11 cellular contexts compared by ENCODE assay signal in the genomic region with DNA sequence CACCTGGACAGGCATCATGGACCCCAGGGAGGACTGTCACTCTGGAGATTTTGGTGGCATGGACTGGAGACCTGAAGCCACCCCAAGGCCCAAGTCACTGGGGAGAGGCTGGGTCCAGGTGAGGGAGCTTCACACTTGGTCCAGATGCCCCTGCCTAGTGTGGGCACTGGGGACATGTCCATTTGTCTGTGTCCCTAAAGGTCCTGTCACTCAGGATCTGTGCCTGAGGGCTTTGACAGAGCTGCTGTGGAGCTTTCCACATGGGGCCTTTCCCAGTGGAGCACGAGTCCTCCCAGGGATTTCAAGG. TPM values are rescaled to one million over a fixed set of nuclear protein-coding genes. Genes with fewer than 3 reads are reported as not detected.
"Had no signal": no experiment of that assay in that cellular context is flagged by ENCODE, and none has a peak within 500 bp of the region (broad histone marks: within the 10 kb centered on the region; RNA-seq: fewer than 3 reads in every experiment).

No MANE protein-coding gene starts in this region.

- H3K9me3 ChIP-seq: colonic mucosa, gastroesophageal sphincter, uterus had no signal

- H2AFZ ChIP-seq: hepatocyte had no signal

- H3K4me1 ChIP-seq: colonic mucosa, gastroesophageal sphincter, uterus had no signal

- H3K4me2 ChIP-seq: hepatocyte had no signal

- H3K27me3 ChIP-seq: colonic mucosa, gastroesophageal sphincter, hepatocyte, uterus had no signal

- H3K4me3 ChIP-seq: colonic mucosa, gastroesophageal sphincter, hepatocyte, uterus had no signal

- H3K36me3 ChIP-seq: colonic mucosa, gastroesophageal sphincter, uterus had no signal

- H3K27ac ChIP-seq: colonic mucosa, gastroesophageal sphincter, hepatocyte, uterus had no signal

- FAIRE-seq: kidney had no signal

- DNase-seq: activated naive CD4-positive, alpha-beta T cell; colonic mucosa; effector memory CD4-positive, alpha-beta T cell; kidney; uterus had no signal

- ATAC-seq: gastroesophageal sphincter had no signal

- H3K79me2 ChIP-seq: hepatocyte had no signal

RNA-seq across cellular contexts. Expression of a gene that starts 40.5 kb away (rescaled TPM):
- total RNA-seq: gastroesophageal sphincter; hepatocyte; kidney; lower leg skin; osteocyte; T-helper 2 cell treated with Interferon-gamma antibody and Interleukin-4, amounts not matched to agents 100 ng/mL and 5 ng/mL, for 36 hours had no signal
- polyA plus RNA-seq: hepatocyte, neural cell had no signal
